36 cellular contexts compared by ENCODE assay signal in the genomic region with DNA sequence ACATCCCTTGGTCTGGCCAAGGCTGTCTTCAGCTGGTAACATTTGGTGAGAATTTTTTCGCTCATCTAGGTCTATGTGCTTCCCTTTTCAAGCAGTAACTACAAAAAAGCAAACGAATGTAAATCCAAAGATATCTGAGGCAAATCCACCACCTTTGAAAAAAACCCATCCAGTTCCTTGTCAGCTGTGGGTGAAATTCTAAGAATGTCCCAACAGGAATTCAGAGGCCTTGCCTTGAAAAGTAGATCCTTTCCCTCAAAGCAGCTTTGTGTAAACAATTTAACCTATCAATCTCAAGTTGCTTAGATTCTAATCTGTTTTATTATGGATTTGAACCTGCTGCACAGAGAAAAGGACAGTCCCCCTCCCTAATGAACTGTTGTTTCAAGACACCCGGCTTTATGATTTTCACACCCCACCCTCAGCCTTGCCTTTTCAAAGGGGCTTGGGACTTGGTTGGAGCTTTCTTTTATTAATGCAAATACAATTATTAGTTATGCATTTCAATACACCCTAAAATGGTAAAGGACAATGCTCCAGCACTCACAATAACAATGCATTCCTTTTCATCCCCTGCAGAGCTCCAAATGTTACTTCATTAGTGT.
"Had no signal": no experiment of that assay in that cellular context is flagged by ENCODE, and none has a peak within 500 bp of the region (broad histone marks: within the 10 kb centered on the region; RNA-seq: fewer than 3 reads in every experiment).

No MANE protein-coding gene starts in this region.

- H3K36me3 ChIP-seq: ascending aorta, breast epithelium had no signal

- H3K4me1 ChIP-seq: ascending aorta, body of pancreas, breast epithelium had no signal

- H3K27me3 Mint-ChIP-seq: activated naive CD8-positive, alpha-beta T cell treated with anti-CD3 and anti-CD28 coated beads for 36 hours; activated T-helper 17 cell treated with anti-CD3 and anti-CD28 coated beads, Interleukin-2, amount 50 U/mL, for 72 hours had no signal

- H3K4me1 Mint-ChIP-seq: activated naive CD8-positive, alpha-beta T cell treated with anti-CD3 and anti-CD28 coated beads for 36 hours; activated T-helper 17 cell treated with anti-CD3 and anti-CD28 coated beads, Interleukin-2, amount 50 U/mL, for 72 hours; T-cell had no signal

- H3K9me3 ChIP-seq: ascending aorta, body of pancreas, breast epithelium had no signal

- H3K27ac ChIP-seq: ascending aorta, body of pancreas, PC-9, RWPE1, VCaP had no signal

- H3K36me3 Mint-ChIP-seq: activated naive CD8-positive, alpha-beta T cell treated with anti-CD3 and anti-CD28 coated beads for 36 hours; T-cell had no signal

- ATAC-seq: activated CD8-positive, alpha-beta T cell treated with anti-CD3 and anti-CD28 coated beads for 36 hours; activated T-cell treated with anti-CD3 and anti-CD28 coated beads, Interleukin-2, amount 50 U/mL, for 72 hours; activated T-helper 17 cell treated with anti-CD3 and anti-CD28 coated beads, Interleukin-2, amount 50 U/mL, for 72 hours; body of pancreas; Right ventricle myocardium inferior; SK-N-SH treated with all-trans-retinoic acid at 6 μM for 48 hours; T-cell had no signal

- H3K4me3 ChIP-seq: ascending aorta, body of pancreas, breast epithelium, PC-9 had no signal

- H3K9me3 Mint-ChIP-seq: activated CD8-positive, alpha-beta T cell treated with anti-CD3 and anti-CD28 coated beads for 36 hours; activated naive CD8-positive, alpha-beta T cell treated with anti-CD3 and anti-CD28 coated beads for 36 hours; activated T-cell treated with anti-CD3 and anti-CD28 coated beads, Interleukin-2, amount 50 U/mL, for 72 hours had no signal

- DNase-seq: activated CD4-positive, alpha-beta T cell treated with anti-CD3 and anti-CD28 coated beads for 1 hour; activated CD4-positive, alpha-beta T cell treated with anti-CD3 and anti-CD28 coated beads for 48 hours; activated CD4-positive, CD25-positive, alpha-beta regulatory T cell; activated CD8-positive, alpha-beta T cell treated with anti-CD3 and anti-CD28 coated beads for 36 hours; activated effector memory CD4-positive, alpha-beta T cell treated with anti-CD3 and anti-CD28 coated beads, Interleukin-2, amount 50 U/mL, for 16 hours; activated naive CD4-positive, alpha-beta T cell; activated naive CD4-positive, alpha-beta T cell treated with anti-CD3 and anti-CD28 coated beads, Interleukin-2, amount 50 U/mL, for 16 hours; activated naive CD8-positive, alpha-beta T cell treated with anti-CD3 and anti-CD28 coated beads for 36 hours; activated T-cell treated with anti-CD3 and anti-CD28 coated beads, Interleukin-2, amount 50 U/mL, for 1 hour; activated T-cell treated with anti-CD3 and anti-CD28 coated beads, Interleukin-2, amount 50 U/mL, for 72 hours; amniotic stem cell; body of pancreas; cerebellar nuclear complex; NCI-H1048; NCI-H1105 treated with DMSO at 0.1 percent for 48 hours; NCI-H1436; NCI-H1694 treated with DMSO at 0.1 percent for 48 hours; NCI-H2029 treated with DMSO at 0.1 percent for 48 hours; NCI-H2107; NCI-H2171; NCI-H510A; NCI-H526; NCI-H748 treated with DMSO at 0.1 percent for 48 hours; NK-92 treated with Interleukin-12 subunit alpha and Interleukin-12 subunit beta, amount 100 ng/mL, for 24 hours; PC-9; SIG-M5; T-cell; T-helper 2 cell; T-helper 9 cell had no signal

- H3K27me3 ChIP-seq: ascending aorta, body of pancreas, breast epithelium had no signal

- H3K27ac Mint-ChIP-seq: activated CD8-positive, alpha-beta T cell treated with anti-CD3 and anti-CD28 coated beads for 36 hours; activated naive CD8-positive, alpha-beta T cell treated with anti-CD3 and anti-CD28 coated beads for 36 hours; activated T-cell treated with anti-CD3 and anti-CD28 coated beads, Interleukin-2, amount 50 U/mL, for 72 hours; activated T-helper 17 cell treated with anti-CD3 and anti-CD28 coated beads, Interleukin-2, amount 50 U/mL, for 72 hours; T-cell had no signal

- H3K4me3 Mint-ChIP-seq: activated CD8-positive, alpha-beta T cell treated with anti-CD3 and anti-CD28 coated beads for 36 hours; activated naive CD8-positive, alpha-beta T cell treated with anti-CD3 and anti-CD28 coated beads for 36 hours; activated T-cell treated with anti-CD3 and anti-CD28 coated beads, Interleukin-2, amount 50 U/mL, for 72 hours; activated T-helper 17 cell treated with anti-CD3 and anti-CD28 coated beads, Interleukin-2, amount 50 U/mL, for 72 hours; T-cell had no signal
